In the genomic region with DNA sequence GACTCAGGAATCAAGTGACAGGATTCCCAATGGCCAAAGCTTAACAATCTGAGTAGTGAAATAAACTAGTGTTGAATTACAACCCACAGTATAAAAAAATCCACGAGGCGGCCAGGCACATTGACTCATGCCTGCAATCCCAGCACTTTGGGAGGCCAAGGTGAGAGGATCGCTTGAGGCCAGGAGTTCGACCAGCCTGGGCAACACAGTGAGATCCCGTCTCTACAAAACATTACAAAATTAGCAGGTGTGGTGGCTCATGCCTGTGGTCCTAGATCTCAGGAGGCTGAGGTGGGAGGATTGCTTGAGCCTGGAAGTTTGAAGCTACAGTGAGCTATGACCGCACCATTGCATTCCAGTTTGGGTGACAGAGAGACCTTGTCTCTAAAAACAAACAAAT, we compare ENCODE assay signal across 33 cellular contexts.
DNase-seq lines count a peak whose midpoint lies in the region; ATAC-seq, FAIRE-seq and TF ChIP-seq lines count a peak whose summit lies in the region.
"Had no signal": no experiment of that assay in that cellular context is flagged by ENCODE, and none has a peak within 500 bp of the region (broad histone marks: within the 10 kb centered on the region; RNA-seq: fewer than 3 reads in every experiment).

No MANE protein-coding gene starts in this region.

- no peak for TF ChIP-seq EP300 in HepG2 (IDR thresholded peaks at IDR 0.05; ENCODE audit: low read depth in 2 of 2, low read length in 2 of 2)
- TF ChIP-seq EP300 in HepG2 (CRISPR knock-in tag; IDR thresholded peaks at IDR 0.05; ENCODE audit: borderline replicate concordance), result no peak
- no peak for TF ChIP-seq EP300 in K562 (IDR thresholded peaks at IDR 0.05; ENCODE audit: low read length)

- H3K9me3 ChIP-seq in HepG2 (ENCODE audit: low read length) (peaks cover 23% of the 10 kb centered on the region), right lobe of liver (peaks cover 0 to 13% (median 6%) of the 10 kb centered on the region in 4 donors), K562 (replicated peaks; ENCODE audit: control insufficient read depth, insufficient read depth, low read depth, low read length) (0 out of 2 replicates have a peak, but pooled peaks cover 5% of the 10 kb centered on the region)
- H3K9me3 ChIP-seq: BE2C had no signal

- no peak for TF ChIP-seq RAD21 in HepG2 (CRISPR knock-in tag; IDR thresholded peaks at IDR 0.05)
- TF ChIP-seq RAD21 in K562 (CRISPR knock-in tag; conservative IDR thresholded peaks at IDR 0.05 in 1 of 2, IDR thresholded peaks at IDR 0.05 in 1 of 2), result no peak

- intact Hi-C loops in HepG2 (cut with micrococcal nuclease; ENCODE audit: unreplicated experiment) (no loop called here), right lobe of liver (cut with DNase I) (no loop called here), K562 (cut with micrococcal nuclease) (no loop called here)

- H4K20me1 ChIP-seq in HepG2 (ENCODE audit: insufficient read depth, low read length) (no peaks in the 10 kb centered on the region), K562 (replicated peaks; ENCODE audit: control insufficient read depth, insufficient read depth, low read length) (no peaks in the 10 kb centered on the region)
- H4K20me1 ChIP-seq: BLaER1 had no signal

- no peak overlapping the region for H3K27ac ChIP-seq in HepG2 (ENCODE audit: extremely low read length, insufficient read depth, low read length)
- H3K27ac ChIP-seq in right lobe of liver, result no peak overlapping the region
- no peak overlapping the region for H3K27ac ChIP-seq in K562 (ENCODE audit: extremely low read depth, low read depth, low read length)
- H3K27ac ChIP-seq: 22Rv1; A549; BLaER1; BLaER1 treated with 17β-estradiol and CSF1 and Interleukin-3, amounts not matched to agents 10 nM and 100 nM; C4-2B had no signal

- CTCF ChIA-PET in HepG2 (lab: Yijun Ruan, JAX; ENCODE audit: low intra/inter-chr PET ratio, low total read pairs), result no interaction called here
- CTCF ChIA-PET in K562 (lab: Yijun Ruan, JAX; ENCODE audit: low intra/inter-chr PET ratio), result no interaction called here

- in situ Hi-C loops in HepG2 (cut with HindIII; ENCODE audit: extremely low pct_ligation_motif_present, low pct_unique_long_range_greater_than_20kb) (no loop called here), K562 (cut with MboI) (no loop called here)

- WGBS in HepG2 (ENCODE audit: low lambda C conversion rate), result 86% methylated on average over 6 of the region's 6 CpGs
- 100% methylated on average over 6 of the region's 6 CpGs for WGBS in right lobe of liver (ENCODE audit: insufficient coverage, low coverage, low lambda C conversion rate, missing lambda C conversion rate)
- WGBS in K562 (ENCODE audit: insufficient coverage, low coverage, missing lambda C conversion rate), result 92% methylated on average over 6 of the region's 6 CpGs

- no peak for TF ChIP-seq CTCF in HepG2 (CRISPR knock-in tag; IDR thresholded peaks at IDR 0.05)
- no peak for TF ChIP-seq CTCF in right lobe of liver (IDR thresholded peaks at IDR 0.05)
- no peak for TF ChIP-seq CTCF in K562 (IDR thresholded peaks at IDR 0.05 in 2 of 3, conservative IDR thresholded peaks at IDR 0.05 in 1 of 3; ENCODE audit: insufficient read depth in 2 of 3, low read depth in 1 of 3, low read length in 3 of 3)

- DNase-seq in HepG2 (ENCODE audit: low spot score) (no peak), right lobe of liver (no peak), K562 (ENCODE audit: extremely low read depth in 1 of 4, low spot score in 3 of 4) (no peak), myocyte (ENCODE audit: low read depth) (peak; percentile 6), NCI-H187 (lab: John Stamatoyannopoulos, UW) (no peak)
- DNase-seq: 8988T; ACHN; AML-193; BE2C; C1 segment of cervical spinal cord; Caco-2; Calu3; CD4-positive, alpha-beta memory T cell; CD4-positive, alpha-beta T cell; CD4-positive, CD25-positive, alpha-beta regulatory T cell; CD8-positive, alpha-beta memory T cell; CD8-positive, alpha-beta T cell; COR-L47; DMS 273 treated with DMSO at 0.1 percent for 48 hours; DMS153; DMS53; DMS79; DMS79 treated with DMSO at 0.1 percent for 48 hours; DND-41; EL had no signal

- H3K36me3 ChIP-seq in HepG2 (replicated peaks in 1 of 2; ENCODE audit: control insufficient read depth in 1 of 2, insufficient read depth in 2 of 2, low read length in 2 of 2) (peaks cover 8 to 47% of the 10 kb centered on the region in 2 experiments; a peak in 4 of 5 replicates), right lobe of liver (no peaks in the 10 kb centered on the region), K562 (ENCODE audit: control insufficient read depth, insufficient read depth, low read length) (no peaks in the 10 kb centered on the region)
- H3K36me3 ChIP-seq: BE2C had no signal

- H3K79me2 ChIP-seq in HepG2 (ENCODE audit: insufficient read depth, low read length), result no peaks in the 10 kb centered on the region
- no peaks in the 10 kb centered on the region for H3K79me2 ChIP-seq in K562 (ENCODE audit: control insufficient read depth, insufficient read depth, low read length)

- H3K9ac ChIP-seq in HepG2 (ENCODE audit: insufficient read depth, low read depth, low read length), result no peak overlapping the region
- H3K9ac ChIP-seq in K562 (ENCODE audit: insufficient read depth in 1 of 2, low read depth in 2 of 2, low read length in 2 of 2), result no peak overlapping the region
- H3K9ac ChIP-seq: BLaER1; BLaER1 treated with 17β-estradiol and CSF1 and Interleukin-3, amounts not matched to agents 10 nM and 100 nM had no signal

- TF ChIP-seq POLR2A in HepG2 (IDR thresholded peaks at IDR 0.05; ENCODE audit: insufficient read depth in 1 of 2, low read depth in 2 of 2, low read length in 2 of 2) (no peak), right lobe of liver (IDR thresholded peaks at IDR 0.05) (no peak), K562 (conservative IDR thresholded peaks at IDR 0.05) (no peak)

- FAIRE-seq in HepG2 (lab: Jason Lieb, UNC) (no peak), K562 (lab: Jason Lieb, UNC) (no peak)
- FAIRE-seq: A204.1, A549, D721Med had no signal

- ATAC-seq in HepG2 (no peak), right lobe of liver (no peak), K562 (no peak), HG02884 (IDR thresholded peaks at IDR 0.05; ENCODE audit: unreplicated experiment) (no peak)
- ATAC-seq: A549; CD8-positive, alpha-beta T cell had no signal

- H3K9me1 ChIP-seq in K562 (ENCODE audit: control insufficient read depth, insufficient read depth, low read length), result no peaks in the 10 kb centered on the region

- BruUV-seq in HepG2 (replicated peaks; lab: Mats Ljungman, UMichigan) (no TSS peak), K562 (replicated peaks; lab: Mats Ljungman, UMichigan) (no TSS peak)

- no peaks in the 10 kb centered on the region for H3K4me1 ChIP-seq in HepG2 (ENCODE audit: insufficient read depth, low read length)
- H3K4me1 ChIP-seq in right lobe of liver, result peaks cover 0 to 7% (median under 1%) of the 10 kb centered on the region in 4 donors
- no peaks in the 10 kb centered on the region for H3K4me1 ChIP-seq in K562 (replicated peaks in 1 of 2; ENCODE audit: control insufficient read depth in 2 of 2, insufficient read depth in 2 of 2, low read length in 2 of 2)
- H3K4me1 ChIP-seq: A549, BE2C, Caco-2 had no signal

- no peak overlapping the region for H3K4me3 ChIP-seq in HepG2 (replicated peaks in 1 of 3; ENCODE audit: insufficient read depth in 1 of 3, low read depth in 2 of 3, low read length in 3 of 3)
- H3K4me3 ChIP-seq in right lobe of liver, result no peak overlapping the region
- H3K4me3 ChIP-seq in K562, result no peak overlapping the region
- H3K4me3 ChIP-seq: A549; BLaER1; BLaER1 treated with 17β-estradiol and CSF1 and Interleukin-3, amounts not matched to agents 10 nM and 100 nM had no signal

- H3K27me3 ChIP-seq in HepG2 (ENCODE audit: control insufficient read depth in 1 of 2, insufficient read depth in 2 of 2, low read length in 2 of 2), result no peaks in the 10 kb centered on the region
- H3K27me3 ChIP-seq in right lobe of liver, result no peaks in the 10 kb centered on the region
- no peaks in the 10 kb centered on the region for H3K27me3 ChIP-seq in K562 (ENCODE audit: control insufficient read depth in 2 of 2, insufficient read depth in 2 of 2, low read length in 2 of 2)
- H3K27me3 ChIP-seq: BE2C; BLaER1; BLaER1 treated with 17β-estradiol and CSF1 and Interleukin-3, amounts not matched to agents 10 nM and 100 nM had no signal

- H2AFZ ChIP-seq in HepG2 (ENCODE audit: low read length), result no peak overlapping the region
- no peak overlapping the region for H2AFZ ChIP-seq in K562 (ENCODE audit: low read depth, low read length)

- POLR2A ChIA-PET in HepG2 (lab: Yijun Ruan, JAX), result no interaction called here
- POLR2A ChIA-PET in K562 (lab: Yijun Ruan, JAX), result no interaction called here

- H3K4me2 ChIP-seq in HepG2 (ENCODE audit: low read depth, low read length) (no peak overlapping the region), K562 (ENCODE audit: insufficient read depth, low read length) (no peak overlapping the region)
- H3K4me2 ChIP-seq: A549; BLaER1; BLaER1 treated with 17β-estradiol and CSF1 and Interleukin-3, amounts not matched to agents 10 nM and 100 nM had no signal

TF ChIP-seq in HepG2, 621 proteins besides CTCF, POLR2A, EP300 and RAD21:
- TF ChIP-seq HNRNPUL1 (IDR thresholded peaks at IDR 0.05; ENCODE audit: low read depth, low read length) (no peak), ZNF121 (CRISPR knock-in tag; IDR thresholded peaks at IDR 0.05) (peak; percentile 58)
TF ChIP-seq in HepG2: peak in this region for 1.

TF ChIP-seq in K562, 482 proteins besides CTCF, POLR2A, EP300 and RAD21:
- TF ChIP-seq HDAC6 (IDR thresholded peaks at IDR 0.05; ENCODE audit: low read depth, low read length) (no peak), ZNF121 (CRISPR knock-in tag; conservative IDR thresholded peaks at IDR 0.05) (peak; percentile 68)
